8 cellular contexts compared by ENCODE assay signal in genomic region chr10:11684717-11685645, GRCh38. TPM values are rescaled to one million over a fixed set of nuclear protein-coding genes. Genes with fewer than 3 reads are reported as not detected.
DNase-seq lines count a peak whose midpoint lies in the region; ATAC-seq and TF ChIP-seq lines count a peak whose summit lies in the region.

No MANE protein-coding gene starts in this region.

- peaks cover 6% of the 10 kb centered on the region for H3K27me3 Mint-ChIP-seq in activated naive CD8-positive, alpha-beta T cell treated with anti-CD3 and anti-CD28 coated beads, Interleukin-2, amount 10 ng/mL, durations not matched to agents 7 days and 5 days

- H3K36me3 Mint-ChIP-seq in activated naive CD8-positive, alpha-beta T cell treated with anti-CD3 and anti-CD28 coated beads, Interleukin-2, amount 10 ng/mL, durations not matched to agents 7 days and 5 days: no peaks in the 10 kb centered on the region

- no peaks in the 10 kb centered on the region for H3K9me3 Mint-ChIP-seq in activated naive CD8-positive, alpha-beta T cell treated with anti-CD3 and anti-CD28 coated beads, Interleukin-2, amount 10 ng/mL, durations not matched to agents 7 days and 5 days

- H3K9me3 ChIP-seq in right atrium auricular region: no peaks in the 10 kb centered on the region
- H3K9me3 ChIP-seq in gastrocnemius medialis: no peaks in the 10 kb centered on the region
- no peaks in the 10 kb centered on the region for H3K9me3 ChIP-seq in WERI-Rb-1 (ENCODE audit: severe bottlenecking)

- POLR2A ChIA-PET in activated naive CD8-positive, alpha-beta T cell treated with anti-CD3 and anti-CD28 coated beads, Interleukin-2, amount 10 ng/mL, durations not matched to agents 7 days and 5 days (lab: Charles Lee): interaction anchor here (0.8 to 2.7 kb wide), 6 partner anchors 10 to 76 kb away, joined by 3 to 14 read pairs (median 6); partner anchors contain the start of gene USP6NL

- no peak for TF ChIP-seq POLR2A in gastrocnemius medialis (IDR thresholded peaks at IDR 0.05)

- H3K27ac Mint-ChIP-seq in activated naive CD8-positive, alpha-beta T cell treated with anti-CD3 and anti-CD28 coated beads, Interleukin-2, amount 10 ng/mL, durations not matched to agents 7 days and 5 days: peak overlapping the region; percentile 99

- H3K36me3 ChIP-seq in right atrium auricular region (no peaks in the 10 kb centered on the region), gastrocnemius medialis (no peaks in the 10 kb centered on the region), WERI-Rb-1 (no peaks in the 10 kb centered on the region)

- intact Hi-C loops in gastrocnemius medialis (cut with DNase I; ENCODE audit: low total_unique reads): no loop called here

- H3K4me3 Mint-ChIP-seq in activated naive CD8-positive, alpha-beta T cell treated with anti-CD3 and anti-CD28 coated beads, Interleukin-2, amount 10 ng/mL, durations not matched to agents 7 days and 5 days: peak overlapping the region; percentile 84

- H3K27me3 ChIP-seq in right atrium auricular region: no peaks in the 10 kb centered on the region
- H3K27me3 ChIP-seq in gastrocnemius medialis: peaks cover 0 to 19% (median 0%) of the 10 kb centered on the region in 3 donors
- no peaks in the 10 kb centered on the region for H3K27me3 ChIP-seq in WERI-Rb-1 (ENCODE audit: insufficient read depth, low read depth, severe bottlenecking)

- in situ Hi-C loops in SK-MEL-5 (cut with HindIII; ENCODE audit: low pct_unique_long_range_greater_than_20kb, low sequenced_read_pairs): no loop called here
- in situ Hi-C loops in gastrocnemius medialis (cut with MboI; ENCODE audit: low sequenced_read_pairs in 4 of 4): no loop called here

- H3K4me1 ChIP-seq in right atrium auricular region: peaks cover 0 to 20% of the 10 kb centered on the region in 2 donors
- peaks cover 7 to 15% of the 10 kb centered on the region in 2 donors for H3K4me1 ChIP-seq in gastrocnemius medialis

- H3K4me3 ChIP-seq in right atrium auricular region: peak overlapping the region in 1 of 2 donors; percentile 35
- peak overlapping the region; percentile 20 to 41 (median 31) for H3K4me3 ChIP-seq in gastrocnemius medialis
- no peak overlapping the region for H3K4me3 ChIP-seq in WERI-Rb-1 (ENCODE audit: low read depth, low read length)

- TF ChIP-seq CTCF in right atrium auricular region (IDR thresholded peaks at IDR 0.05) (no peak), gastrocnemius medialis (IDR thresholded peaks at IDR 0.05 in 4 of 5, conservative IDR thresholded peaks at IDR 0.05 in 1 of 5) (no peak), WERI-Rb-1 (IDR thresholded peaks at IDR 0.05; ENCODE audit: low read depth, low read length) (no peak)

- H3K4me1 Mint-ChIP-seq in activated naive CD8-positive, alpha-beta T cell treated with anti-CD3 and anti-CD28 coated beads, Interleukin-2, amount 10 ng/mL, durations not matched to agents 7 days and 5 days: peaks cover 37% of the 10 kb centered on the region

- DNase-seq in activated gamma-delta T cell treated with Interleukin-2 at 50 U/mL for 16 hours: peak; percentile 59
- no peak for DNase-seq in activated gamma-delta T cell (lab: John Stamatoyannopoulos, UW)
- peak; percentile 94 for DNase-seq in SK-MEL-5 (ENCODE audit: low read depth, low spot score)
- DNase-seq in activated naive CD8-positive, alpha-beta T cell treated with anti-CD3 and anti-CD28 coated beads, Interleukin-2, amount 10 ng/mL, durations not matched to agents 7 days and 5 days: peak; percentile 77
- peak; percentile 80 for DNase-seq in right atrium auricular region (ENCODE audit: low spot score)
- DNase-seq in gastrocnemius medialis: peak in 1 of 2 donors; percentile 35
- no peak for DNase-seq in WERI-Rb-1

- peak overlapping the region; percentile 52 to 59 for H3K27ac ChIP-seq in right atrium auricular region
- H3K27ac ChIP-seq in gastrocnemius medialis: peak overlapping the region in 3 of 4 donors; percentile 40 to 70 (median 62)
- H3K27ac ChIP-seq in WERI-Rb-1: no peak overlapping the region

- ATAC-seq in HG03066 (IDR thresholded peaks at IDR 0.05; ENCODE audit: low read depth, unreplicated experiment): peak; percentile 61
- ATAC-seq in activated naive CD8-positive, alpha-beta T cell treated with anti-CD3 and anti-CD28 coated beads, Interleukin-2, amount 10 ng/mL, durations not matched to agents 7 days and 5 days (ENCODE audit: low read depth): peak; percentile 93
- peak; percentile 67 to 84 for ATAC-seq in gastrocnemius medialis

RNA-seq across cellular contexts. Expression of gene ECHDC3, which starts 57.2 kb away (rescaled TPM):
- 4.4 and 8.5 TPM in 2 replicates for total RNA-seq in SK-MEL-5 (2014; rRNA removed; shearing (Covaris generic))
- 6.8 and 6.9 TPM in 2 replicates for polyA plus RNA-seq in SK-MEL-5 (2015; cell fraction: cytosol; rRNA removed)
- polyA plus RNA-seq in SK-MEL-5 (2015; cell fraction: nucleus; rRNA removed): 2.3 and 12.6 TPM in 2 replicates
- 1 to 10 TPM; 1.2 to 1.6 TPM for total RNA-seq in activated naive CD8-positive, alpha-beta T cell treated with anti-CD3 and anti-CD28 coated beads, Interleukin-2, amount 10 ng/mL, durations not matched to agents 7 days and 5 days
- 100 to 1,000 TPM; 201 to 223 TPM for total RNA-seq in right atrium auricular region
- 100 to 1,000 TPM; 465 to 605 (median 490) TPM for total RNA-seq in gastrocnemius medialis

Comparison
In these comparisons a context has a peak if more than half of its experiments do, and no peak if none do; other contexts are left out.
1. DNase-seq: peak in activated gamma-delta T cell treated with Interleukin-2 at 50 U/mL for 16 hours (single experiment), SK-MEL-5 (single experiment), activated naive CD8-positive, alpha-beta T cell treated with anti-CD3 and anti-CD28 coated beads, Interleukin-2, amount 10 ng/mL, durations not matched to agents 7 days and 5 days (single experiment) and right atrium auricular region (single experiment); none in activated gamma-delta T cell (single experiment) and WERI-Rb-1 (single experiment).
2. RNA of gene ECHDC3, which starts 57.2 kb away (total RNA-seq): 465 to 605 TPM in gastrocnemius medialis and 201 to 223 TPM in right atrium auricular region; 4.4 to 8.5 TPM in SK-MEL-5 and 1.2 to 1.6 TPM in activated naive CD8-positive, alpha-beta T cell treated with anti-CD3 and anti-CD28 coated beads, Interleukin-2, amount 10 ng/mL, durations not matched to agents 7 days and 5 days; every median in the first group is over 10 times any median in the second.
3. Peak in every context shown above with its lines, with median percentiles within 50 percentile points of each other: ATAC-seq.